Comparison of ENCODE assay signal across 9 cellular contexts in genomic region chr2:30503007-30503691, GRCh38. TPM values are rescaled to one million over a fixed set of nuclear protein-coding genes. Genes with fewer than 3 reads are reported as not detected.
A peak's percentile ranks its signal among the peaks of the same experiment; 100 is the strongest.
DNase-seq lines count a peak whose midpoint lies in the region; TF ChIP-seq lines count a peak whose summit lies in the region.
"Had no signal": no experiment of that assay in that cellular context is flagged by ENCODE, and none has a peak within 500 bp of the region (broad histone marks: within the 10 kb centered on the region; RNA-seq: fewer than 3 reads in every experiment).

No MANE protein-coding gene starts in this region.

- in situ Hi-C loops in transverse colon (cut with MboI; ENCODE audit: low pct_ligation_motif_present in 1 of 4, low pct_unique_long_range_greater_than_20kb in 1 of 4, low sequenced_read_pairs in 3 of 4) = no loop called here

- WGBS in transverse colon (ENCODE audit: low coverage in 1 of 2), 2 donors = 93% methylated on average over 2 of the region's 2 CpGs; no CpG with 5 or more reads in 1 of the 2 donors

- no peaks in the 10 kb centered on the region for H3K27me3 ChIP-seq in transverse colon

- peaks cover 34% of the 10 kb centered on the region for H3K9me3 ChIP-seq in OCI-LY7 (ENCODE audit: low read length)
- peaks cover 10 to 15% of the 10 kb centered on the region in 2 donors for H3K9me3 ChIP-seq in transverse colon

- H3K27ac ChIP-seq in OCI-LY7 (ENCODE audit: low read depth, low read length, poor library complexity, severe bottlenecking) = no peak overlapping the region
- H3K27ac ChIP-seq in transverse colon = peak overlapping the region; percentile 4 to 35 (median 30)

- H3K27ac Mint-ChIP-seq in activated naive CD4-positive, alpha-beta T cell treated with anti-CD3 and anti-CD28 coated beads, Interleukin-2, amount 50 U/mL, for 24 hours = peak overlapping the region; percentile 86

- H2AFZ ChIP-seq in OCI-LY7 (ENCODE audit: low read length) = no peak overlapping the region

- intact Hi-C loops in OCI-LY7 (cut with micrococcal nuclease; ENCODE audit: unreplicated experiment) = no loop called here
- intact Hi-C loops in transverse colon (cut with DNase I; ENCODE audit: low total_unique reads) = no loop called here

- H3K4me1 Mint-ChIP-seq in activated naive CD4-positive, alpha-beta T cell treated with anti-CD3 and anti-CD28 coated beads, Interleukin-2, amount 50 U/mL, for 24 hours = peaks cover 49% of the 10 kb centered on the region

- no peaks in the 10 kb centered on the region for H4K20me1 ChIP-seq in OCI-LY7 (ENCODE audit: insufficient read depth, low read length)

- no peak for TF ChIP-seq POLR2A in transverse colon (IDR thresholded peaks at IDR 0.05)

- H3K9me3 Mint-ChIP-seq in activated naive CD4-positive, alpha-beta T cell treated with anti-CD3 and anti-CD28 coated beads, Interleukin-2, amount 50 U/mL, for 24 hours = peaks cover 9% of the 10 kb centered on the region

- no peak for TF ChIP-seq EP300 in transverse colon (IDR thresholded peaks at IDR 0.05; ENCODE audit: low read depth)

- no peaks in the 10 kb centered on the region for H3K27me3 Mint-ChIP-seq in activated naive CD4-positive, alpha-beta T cell treated with anti-CD3 and anti-CD28 coated beads, Interleukin-2, amount 50 U/mL, for 24 hours

- POLR2A ChIA-PET in OCI-LY7 (lab: Charles Lee) = no interaction called here

- no peak overlapping the region for H3K4me2 ChIP-seq in OCI-LY7 (ENCODE audit: low read length)

- H3K4me3 Mint-ChIP-seq in activated naive CD4-positive, alpha-beta T cell treated with anti-CD3 and anti-CD28 coated beads, Interleukin-2, amount 50 U/mL, for 24 hours = peak overlapping the region; percentile 8

- DNase-seq in activated naive CD4-positive, alpha-beta T cell treated with Interleukin-2 at 50 U/mL for 16 hours = no peak
- DNase-seq in OCI-LY7 (ENCODE audit: low spot score) (no peak), fibroblast of the aortic adventitia (ENCODE audit: low read depth) (peak; percentile 23), transverse colon (no peak), DMS79 (lab: John Stamatoyannopoulos, UW) (no peak), COLO668 (lab: John Stamatoyannopoulos, UW; ENCODE audit: unreplicated experiment) (no peak), middle frontal gyrus (ENCODE audit: extremely low spot score, low spot score) (no peak)
- DNase-seq: NCI-H446 had no signal

- H3K4me3 ChIP-seq in OCI-LY7 (ENCODE audit: low read depth, low read length, poor library complexity, severe bottlenecking) (no peak overlapping the region), fibroblast of the aortic adventitia (ENCODE audit: low read depth, low read length) (no peak overlapping the region), transverse colon (no peak overlapping the region)

- TF ChIP-seq CTCF in OCI-LY7 (conservative IDR thresholded peaks at IDR 0.05; ENCODE audit: low read length) (peak; percentile 59), fibroblast of the aortic adventitia (IDR thresholded peaks at IDR 0.05; ENCODE audit: insufficient read depth, low read length) (peak; percentile 21), transverse colon (IDR thresholded peaks at IDR 0.05) (no peak)

- BruUV-seq in OCI-LY7 (replicated peaks; lab: Mats Ljungman, UMichigan) = no TSS peak

- H3K4me1 ChIP-seq in OCI-LY7 (ENCODE audit: insufficient read depth, low read length, poor library complexity, severe bottlenecking) = peaks cover 5% of the 10 kb centered on the region
- H3K4me1 ChIP-seq in transverse colon = peaks cover 0 to 22% (median 4%) of the 10 kb centered on the region in 4 donors

- CTCF ChIA-PET in OCI-LY7 (lab: Charles Lee; ENCODE audit: unreplicated experiment) = no interaction called here

- H3K9me2 ChIP-seq in OCI-LY7 (ENCODE audit: insufficient read depth, low read length) = no peaks in the 10 kb centered on the region

- no peaks in the 10 kb centered on the region for H3K79me2 ChIP-seq in OCI-LY7 (ENCODE audit: insufficient read depth, low read depth, low read length)

- H3K36me3 Mint-ChIP-seq in activated naive CD4-positive, alpha-beta T cell treated with anti-CD3 and anti-CD28 coated beads, Interleukin-2, amount 50 U/mL, for 24 hours = peaks cover 29% of the 10 kb centered on the region

- H3K36me3 ChIP-seq in OCI-LY7 (ENCODE audit: insufficient read depth, low read length) (peaks cover 8% of the 10 kb centered on the region; the same call in 1 of the 2 replicates), transverse colon (peaks cover 0 to 7% (median 1%) of the 10 kb centered on the region in 4 donors)

RNA-seq across cellular contexts. Expression of gene LCLAT1, which starts 56.1 kb away (rescaled TPM):
- 9.2 and 11.5 TPM in 2 replicates for total RNA-seq in OCI-LY7 (2014; rRNA removed; shearing (Covaris generic))
- 18.0 and 19.6 TPM in 2 replicates for total RNA-seq in OCI-LY7 (2022)
- 21.5 and 31.9 TPM in 2 replicates for total RNA-seq in fibroblast of the aortic adventitia (ENCODE audit: low replicate concordance)
- total RNA-seq in transverse colon = 10 to 100 TPM; 10.9 to 26.5 (median 16.6) TPM

Comparison
In these comparisons a context has a peak if more than half of its experiments do, and no peak if none do; other contexts are left out.
1. CTCF ChIP-seq: peak in OCI-LY7 (single experiment) and fibroblast of the aortic adventitia (single experiment); none in transverse colon (0 of 5).